8 cellular contexts compared by ENCODE assay signal in the genomic region with DNA sequence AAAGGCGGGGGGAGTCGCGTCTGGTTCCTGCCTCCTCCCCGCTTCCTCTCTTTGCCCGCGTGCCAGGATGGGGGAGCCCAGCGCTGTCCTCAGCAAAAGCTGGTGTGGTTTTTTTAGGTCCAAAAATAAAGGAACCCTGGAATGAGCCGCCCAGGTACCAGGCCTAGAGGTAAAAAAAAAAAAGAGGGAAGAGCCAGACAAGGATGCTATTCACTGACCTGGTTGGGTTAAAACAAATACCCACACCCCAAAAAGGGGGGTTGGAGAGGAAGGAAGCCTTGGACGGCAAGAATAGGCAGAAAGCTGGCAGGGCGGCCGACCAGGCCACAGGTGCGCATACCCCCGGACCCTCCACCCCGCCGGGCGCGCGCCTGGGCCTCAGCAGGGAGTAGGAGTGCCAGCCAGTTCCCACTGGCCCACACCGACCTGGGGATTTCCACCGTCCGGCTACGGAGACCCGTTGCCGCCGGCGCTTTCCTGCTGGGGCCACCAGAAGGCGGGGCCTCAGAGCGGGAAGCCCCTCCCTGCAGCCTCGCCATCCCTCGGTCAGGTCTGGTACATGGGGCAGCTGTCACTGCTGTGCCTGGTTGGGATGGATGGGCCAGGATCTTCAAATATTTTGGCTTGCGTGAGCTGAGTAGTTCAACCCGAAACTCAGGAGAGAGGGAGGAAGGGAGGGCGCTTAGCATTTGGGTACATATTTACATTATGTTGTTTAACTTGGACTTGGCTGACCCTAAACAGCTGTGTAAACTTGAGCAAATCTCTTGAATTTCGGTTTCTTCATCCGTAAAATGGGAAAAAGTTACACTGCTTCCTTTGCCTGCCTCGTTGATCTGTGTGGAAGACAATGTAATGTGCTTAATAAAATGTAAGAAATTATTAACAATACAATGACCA. TPM values are rescaled to one million over a fixed set of nuclear protein-coding genes. Genes with fewer than 3 reads are reported as not detected.
DNase-seq lines count a peak whose midpoint lies in the region; ATAC-seq, FAIRE-seq and TF ChIP-seq lines count a peak whose summit lies in the region.

No MANE protein-coding gene starts in this region.

- no peaks in the 10 kb centered on the region for H3K27me3 ChIP-seq in CD4-positive, alpha-beta T cell (ENCODE audit: control insufficient read depth, insufficient read depth, low read length)
- H3K27me3 ChIP-seq in endothelial cell of umbilical vein (ENCODE audit: control insufficient read depth in 2 of 2, insufficient read depth in 2 of 2, low read length in 2 of 2), result no peaks in the 10 kb centered on the region
- H3K27me3 ChIP-seq in mucosa of rectum (ENCODE audit: control insufficient read depth in 2 of 2, insufficient read depth in 2 of 2, low read length in 2 of 2), result no peaks in the 10 kb centered on the region

- peak overlapping the region; percentile 92 for H3K4me3 Mint-ChIP-seq in CD4-positive, alpha-beta T cell

- peak overlapping the region; percentile 94 for H3K27ac ChIP-seq in CD4-positive, alpha-beta T cell (ENCODE audit: low read depth, low read length)
- H3K27ac ChIP-seq in endothelial cell of umbilical vein (ENCODE audit: insufficient read depth, low read depth, low read length) (peak overlapping the region; percentile 99), mucosa of rectum (ENCODE audit: low read depth in 2 of 2, low read length in 2 of 2) (peak overlapping the region; percentile 96 to 99)

- H3K27me3 Mint-ChIP-seq in CD4-positive, alpha-beta T cell, result no peaks in the 10 kb centered on the region

- no peak for TF ChIP-seq CTCF in CD4-positive, alpha-beta T cell (IDR thresholded peaks at IDR 0.05)
- no peak for TF ChIP-seq CTCF in endothelial cell of umbilical vein (IDR thresholded peaks at IDR 0.05; ENCODE audit: extremely low read depth in 1 of 2, insufficient read depth in 1 of 2, low read depth in 1 of 2, low read length in 2 of 2)

- H3K4me3 ChIP-seq in endothelial cell of umbilical vein (replicated peaks in 1 of 3; ENCODE audit: insufficient read depth in 1 of 3, low read depth in 1 of 3, low read length in 3 of 3) (peak overlapping the region; percentile 20 to 48 (median 26)), mucosa of rectum (ENCODE audit: low read length in 2 of 2) (peak overlapping the region; percentile 58 to 81)

- FAIRE-seq in endothelial cell of umbilical vein (lab: Jason Lieb, UNC), result peak; percentile 83

- H3K36me3 Mint-ChIP-seq in CD4-positive, alpha-beta T cell (ENCODE audit: low read depth), result peaks cover 28% of the 10 kb centered on the region

- peak; percentile 22 for ATAC-seq in CD4-positive, alpha-beta T cell (ENCODE audit: poor library complexity)
- ATAC-seq in GM19395 (IDR thresholded peaks at IDR 0.05; ENCODE audit: unreplicated experiment), result peak; percentile 77
- ATAC-seq in HG03469 (IDR thresholded peaks at IDR 0.05; ENCODE audit: unreplicated experiment), result peak; percentile 46

- no peaks in the 10 kb centered on the region for H4K20me1 ChIP-seq in endothelial cell of umbilical vein (replicated peaks; ENCODE audit: control insufficient read depth, extremely low read depth, insufficient read depth, low read length)

- peak; percentile 73 for TF ChIP-seq POLR2A in endothelial cell of umbilical vein (IDR thresholded peaks at IDR 0.05; ENCODE audit: low read depth, low read length)

- H3K4me1 ChIP-seq in endothelial cell of umbilical vein (ENCODE audit: control insufficient read depth, extremely low read depth, insufficient read depth, low read length) (peaks cover 59% of the 10 kb centered on the region), mucosa of rectum (ENCODE audit: control insufficient read depth in 2 of 2, insufficient read depth in 2 of 2, low read length in 2 of 2) (peaks cover 46 to 51% of the 10 kb centered on the region in 2 donors)

- H3K27ac Mint-ChIP-seq in CD4-positive, alpha-beta T cell, result peak overlapping the region; percentile 94

- TSS peak; percentile 62 for BruUV-seq in endothelial cell of umbilical vein (replicated peaks; lab: Mats Ljungman, UMichigan)

- dilution Hi-C loops in endothelial cell of umbilical vein (cut with MboI; ENCODE audit: extremely low pct_ligation_motif_present, low sequenced_read_pairs), result no loop called here

- intact Hi-C loops in CD4-positive, alpha-beta T cell (cut with DNase I, micrococcal nuclease), result no loop called here
- intact Hi-C loops in endothelial cell of umbilical vein (cut with micrococcal nuclease), result loop anchor here (1.0 kb wide), 2 partner anchors 78 to 287 kb away; partner anchors contain the start of gene GSTZ1

- no peaks in the 10 kb centered on the region for H3K9me1 ChIP-seq in endothelial cell of umbilical vein (replicated peaks; ENCODE audit: control insufficient read depth, extremely low read depth, insufficient read depth, low read length)

- CTCF ChIA-PET in CD4-positive, alpha-beta T cell (lab: Charles Lee), result interaction anchor here (0.8 to 2.6 kb wide), 5 partner anchors 11 to 158 kb away, joined by 4 to 8 read pairs (median 5); no protein-coding TSS in a partner anchor
- CTCF ChIA-PET in endothelial cell of umbilical vein (lab: Charles Lee), result interaction anchor here (1.0 to 1.2 kb wide), 4 partner anchors 9 to 121 kb away, joined by 4 to 6 read pairs (median 5); no protein-coding TSS in a partner anchor

- H3K4me2 ChIP-seq in endothelial cell of umbilical vein (ENCODE audit: insufficient read depth, low read length), result peak overlapping the region; percentile 79

- DNase-seq in CD4-positive, alpha-beta T cell, result peak in 9 of 10 experiments; percentile 41 to 70 (median 53)
- DNase-seq in NCI-H748 treated with DMSO at 0.1 percent for 48 hours (lab: John Stamatoyannopoulos, UW) (peak; percentile 79), endothelial cell of umbilical vein (ENCODE audit: low read depth, low spot score) (peak; percentile 93)
- peak; percentile 76 for DNase-seq in activated CD8-positive, alpha-beta memory T cell treated with anti-CD3 and anti-CD28 coated beads, Interleukin-2, amount 50 U/mL, for 4 hours
- peak; percentile 69 to 80 for DNase-seq in stimulated activated CD8-positive, alpha-beta memory T cell treated with anti-CD3 and anti-CD28 coated beads, Interleukin-7, amount 100 ng/mL, for 4 hours (ENCODE audit: low read depth in 2 of 2)

- H3K36me3 ChIP-seq in endothelial cell of umbilical vein (ENCODE audit: control insufficient read depth in 2 of 2, extremely low read depth in 1 of 2, insufficient read depth in 2 of 2, low read length in 2 of 2) (no peaks in the 10 kb centered on the region), mucosa of rectum (ENCODE audit: control insufficient read depth in 2 of 2, insufficient read depth in 2 of 2, low read length in 2 of 2) (no peaks in the 10 kb centered on the region)

- H3K9me3 ChIP-seq in CD4-positive, alpha-beta T cell (ENCODE audit: control insufficient read depth, low read length), result no peaks in the 10 kb centered on the region
- H3K9me3 ChIP-seq in endothelial cell of umbilical vein (replicated peaks; ENCODE audit: control insufficient read depth, insufficient read depth, low read length), result no peaks in the 10 kb centered on the region
- H3K9me3 ChIP-seq in mucosa of rectum (ENCODE audit: control insufficient read depth in 2 of 2, low read length in 2 of 2), result no peaks in the 10 kb centered on the region

- no peaks in the 10 kb centered on the region for H3K9me3 Mint-ChIP-seq in CD4-positive, alpha-beta T cell

- H3K79me2 ChIP-seq in endothelial cell of umbilical vein (ENCODE audit: control insufficient read depth, insufficient read depth, low read length), result no peaks in the 10 kb centered on the region

- POLR2A ChIA-PET in CD4-positive, alpha-beta T cell (lab: Charles Lee), result interaction anchor here (1.3 to 9.2 kb wide), 5 partner anchors 9 to 81 kb away, joined by 4 to 220 read pairs (median 7); no protein-coding TSS in a partner anchor
- POLR2A ChIA-PET in endothelial cell of umbilical vein (lab: Charles Lee), result interaction anchor here (1.2 kb wide), 1 partner anchor 8 kb away, joined by 5 read pairs; no protein-coding TSS in a partner anchor

- H2AFZ ChIP-seq in endothelial cell of umbilical vein (ENCODE audit: low read depth, low read length), result no peak overlapping the region

- H3K9ac ChIP-seq in endothelial cell of umbilical vein (replicated peaks; ENCODE audit: extremely low read depth, insufficient read depth, low read length) (peak overlapping the region; percentile 96), mucosa of rectum (ENCODE audit: low read depth in 1 of 2, low read length in 2 of 2) (peak overlapping the region; percentile 84 to 96)

- H3K4me1 Mint-ChIP-seq in CD4-positive, alpha-beta T cell (ENCODE audit: low read depth), result peaks cover 84% of the 10 kb centered on the region

TF ChIP-seq in endothelial cell of umbilical vein, 7 proteins besides CTCF, POLR2A, EP300 and RAD21:
- no peak for TF ChIP-seq GATA2 (IDR thresholded peaks at IDR 0.05; ENCODE audit: insufficient read depth, insufficient read length, low read depth, low read length)
- TF ChIP-seq, protein P1, sequence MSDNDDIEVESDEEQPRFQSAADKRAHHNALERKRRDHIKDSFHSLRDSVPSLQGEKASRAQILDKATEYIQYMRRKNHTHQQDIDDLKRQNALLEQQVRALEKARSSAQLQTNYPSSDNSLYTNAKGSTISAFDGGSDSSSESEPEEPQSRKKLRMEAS (IDR thresholded peaks at IDR 0.05; ENCODE audit: insufficient read depth, insufficient read length), result no peak
- peak; percentile 63 for TF ChIP-seq POLR2AphosphoS5 (IDR thresholded peaks at IDR 0.05; ENCODE audit: insufficient read depth, low read depth, low read length)
TF ChIP-seq in endothelial cell of umbilical vein: peak in this region for 1.

RNA-seq across cellular contexts. Expression of gene IRF2BPL, which starts 5.4 kb away (rescaled TPM):
- total RNA-seq in CD4-positive, alpha-beta T cell, result 10 to 100 TPM; 70.9 to 71.8 TPM
- 23.1 and 23.3 TPM in 2 replicates for total RNA-seq in endothelial cell of umbilical vein
- 9.3 and 11.8 TPM in 2 replicates for polyA plus RNA-seq in endothelial cell of umbilical vein
- polyA plus RNA-seq in endothelial cell of umbilical vein (2011; cell fraction: cytosol; rRNA removed), result 5.0 and 8.9 TPM in 2 replicates
- polyA plus RNA-seq in endothelial cell of umbilical vein (2011; cell fraction: nucleus; rRNA removed), result 8.3 and 11.8 TPM in 2 replicates
- 9.8 and 13.7 TPM in 2 replicates for polyA plus RNA-seq in endothelial cell of umbilical vein (2012)
- polyA minus RNA-seq in endothelial cell of umbilical vein, result 6.5 and 8.8 TPM in 2 replicates
- polyA minus RNA-seq in endothelial cell of umbilical vein (2011; cell fraction: cytosol; rRNA and poly(A)+ RNA removed), result 14.1 TPM
- polyA minus RNA-seq in endothelial cell of umbilical vein (2011; cell fraction: nucleus; rRNA and poly(A)+ RNA removed), result 4.9 and 14.9 TPM in 2 replicates

Comparison
In these comparisons a context has a peak if more than half of its experiments do, and no peak if none do; other contexts are left out.
1. Peak in every context shown above with its lines: DNase-seq, ATAC-seq, H3K4me3 ChIP-seq and H3K27ac ChIP-seq.
2. ATAC-seq: peak in every context shown above with its lines; median percentile 77 in GM19395; 46 in HG03469; 22 in CD4-positive, alpha-beta T cell.